Comparison of ENCODE assay signal across 8 cellular contexts in the genomic region with DNA sequence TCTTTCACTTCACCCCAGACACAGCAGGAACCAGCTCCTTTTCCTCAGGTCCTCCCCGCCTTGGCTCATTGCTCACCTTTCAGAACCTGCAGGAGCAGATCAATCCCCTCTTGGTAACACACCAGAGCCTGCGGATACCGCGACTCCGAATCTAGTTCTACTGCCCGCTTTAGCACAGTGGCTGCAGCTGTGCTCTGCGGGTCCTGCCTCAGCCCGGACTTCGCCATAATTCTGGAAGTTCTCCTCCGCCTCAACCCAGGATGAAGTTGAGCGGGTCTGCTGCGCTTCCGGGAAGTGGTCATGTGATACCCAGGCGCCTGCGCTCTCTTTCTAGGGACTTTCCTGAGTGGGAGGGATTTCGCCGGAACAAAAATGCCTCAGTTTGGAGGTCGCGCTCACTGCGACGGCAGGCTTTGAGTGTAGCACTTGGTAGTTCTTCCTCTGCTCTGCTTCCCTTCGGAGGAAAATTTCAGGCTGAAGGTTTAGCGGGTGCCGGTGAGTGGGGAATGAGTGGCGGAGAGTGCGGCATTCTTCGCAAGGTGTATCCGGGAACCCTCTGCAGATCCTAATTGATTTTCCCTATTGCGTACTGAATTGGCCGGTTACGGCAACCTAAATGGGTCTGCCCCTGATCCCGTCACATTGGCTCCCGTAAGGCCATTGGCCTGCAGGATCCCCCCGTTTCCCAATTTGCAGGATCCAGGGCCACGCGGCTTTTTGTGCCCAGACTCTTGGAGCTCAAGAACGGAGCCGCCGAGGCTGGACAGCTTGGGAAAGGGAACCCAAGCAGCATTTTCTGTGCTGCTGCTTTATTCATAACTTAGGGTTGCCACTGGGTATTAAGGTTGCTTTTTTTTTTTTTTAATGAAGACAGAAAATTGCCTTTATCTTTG. TPM values are rescaled to one million over a fixed set of nuclear protein-coding genes. Genes with fewer than 3 reads are reported as not detected.
DNase-seq lines count a peak whose midpoint lies in the region; ATAC-seq, FAIRE-seq and TF ChIP-seq lines count a peak whose summit lies in the region.

A gene (minus strand): TSS at position 304 of the 893 bp plus-strand sequence. CDS start 77 bp downstream, at position 227.
A gene (plus strand): TSS at position 430 of the 893 bp plus-strand sequence. CDS start 5,020 bp downstream, outside the sequence.

- WGBS in HUES64, result under 1% methylated on average over 39 of the region's 39 CpGs
- 0% methylated on average over 30 to 32 of the region's 39 CpGs for WGBS in mesodermal cell (ENCODE audit: insufficient coverage in 2 of 2), 2 experiments

- H3K4me3 ChIP-seq in HUES64 (ENCODE audit: low read length) (peak within 1 kb of the TSS; percentile 84), OCI-LY1 (ENCODE audit: low read depth, low read length, poor library complexity, severe bottlenecking) (peak within 1 kb of the TSS; percentile 99), mesodermal cell (ENCODE audit: extremely low read depth, insufficient read depth, low read length, poor library complexity, severe bottlenecking) (peak within 1 kb of the TSS; percentile 87)

- H3K27me3 Mint-ChIP-seq in Calu3 (ENCODE audit: unreplicated experiment), result no peaks in the 10 kb centered on the region

- TSS peak; percentile 72 for BruUV-seq in Calu3 (replicated peaks; lab: Mats Ljungman, UMichigan)

- H3K36me3 Mint-ChIP-seq in Calu3 (ENCODE audit: insufficient read depth, unreplicated experiment), result peaks cover 31% of the 10 kb centered on the region

- peak; percentile 93 for ATAC-seq in GM21447 (IDR thresholded peaks at IDR 0.05; ENCODE audit: unreplicated experiment)

- peak; percentile 87 for DNase-seq in Calu3
- DNase-seq in activated CD8-positive, alpha-beta memory T cell treated with anti-CD3 and anti-CD28 coated beads, Interleukin-2, amount 50 U/mL, for 4 hours, result peak; percentile 85
- DNase-seq in stimulated activated CD8-positive, alpha-beta memory T cell treated with anti-CD3 and anti-CD28 coated beads, Interleukin-15, amount 100 ng/mL, for 4 hours (ENCODE audit: low read depth in 2 of 2), result peak; percentile 76 to 83

- H3K27ac Mint-ChIP-seq in Calu3 (ENCODE audit: unreplicated experiment), result peak within 1 kb of the TSS; percentile 88

- H3K9me2 ChIP-seq in OCI-LY1 (ENCODE audit: low read depth, low read length), result no peaks in the 10 kb centered on the region

- peak within 1 kb of the TSS; percentile 55; the same call in 1 of the 2 replicates for H2AFZ ChIP-seq in OCI-LY1 (ENCODE audit: low read length)

- H3F3A ChIP-seq in OCI-LY1 (ENCODE audit: insufficient read depth, low read length), result no peaks in the 10 kb centered on the region

- H3K4me3 Mint-ChIP-seq in Calu3 (ENCODE audit: low read depth, unreplicated experiment), result peak within 1 kb of the TSS; percentile 89

- H3K4me1 Mint-ChIP-seq in Calu3 (ENCODE audit: low read depth, unreplicated experiment), result peaks cover 44% of the 10 kb centered on the region

- H3K9ac ChIP-seq in HUES64 (ENCODE audit: low read depth, low read length) (peak within 1 kb of the TSS; percentile 93), OCI-LY1 (ENCODE audit: low read length) (peak within 1 kb of the TSS; percentile 98)

- H3K27me3 ChIP-seq in HUES64 (ENCODE audit: insufficient read depth, low read length), result no peaks in the 10 kb centered on the region
- H3K27me3 ChIP-seq in OCI-LY1 (ENCODE audit: insufficient read depth, low read length), result no peaks in the 10 kb centered on the region

- peaks cover under 1% of the 10 kb centered on the region; the same call in 1 of the 2 replicates for H3K36me3 ChIP-seq in HUES64 (ENCODE audit: insufficient read depth, low read length)
- H3K36me3 ChIP-seq in OCI-LY1 (ENCODE audit: insufficient read depth, low read length), result 0 out of 2 replicates have a peak, but pooled peaks cover 7% of the 10 kb centered on the region
- H3K36me3 ChIP-seq in mesodermal cell (ENCODE audit: control insufficient read depth, insufficient read depth, low read length), result peaks cover 5% of the 10 kb centered on the region

- H3K4me1 ChIP-seq in HUES64 (ENCODE audit: insufficient read depth, low read length), result peaks cover 4% of the 10 kb centered on the region; the same call in 1 of the 2 replicates
- H3K4me1 ChIP-seq in OCI-LY1 (ENCODE audit: insufficient read depth, low read length, severe bottlenecking), result peaks cover 32% of the 10 kb centered on the region
- peaks cover 7% of the 10 kb centered on the region for H3K4me1 ChIP-seq in mesodermal cell (ENCODE audit: control insufficient read depth, insufficient read depth, low read length, poor library complexity, severe bottlenecking)

- FAIRE-seq in endometrium (lab: Jason Lieb, UNC), result peak; percentile 83

- H3K27ac ChIP-seq in HUES64 (ENCODE audit: low read depth, low read length) (peak within 1 kb of the TSS; percentile 88), OCI-LY1 (ENCODE audit: low read depth, low read length, poor library complexity, severe bottlenecking) (peak within 1 kb of the TSS; percentile 51), mesodermal cell (ENCODE audit: low read depth, low read length, severe bottlenecking) (peak within 1 kb of the TSS; percentile 78)

- H3K79me2 ChIP-seq in OCI-LY1 (ENCODE audit: insufficient read depth, low read length), result peaks cover 53% of the 10 kb centered on the region

- H3K9me3 Mint-ChIP-seq in Calu3 (ENCODE audit: low read depth, unreplicated experiment), result no peaks in the 10 kb centered on the region

- H3K9me3 ChIP-seq in HUES64 (ENCODE audit: insufficient read depth, low read depth, low read length) (no peaks in the 10 kb centered on the region), OCI-LY1 (ENCODE audit: low read length) (no peaks in the 10 kb centered on the region), mesodermal cell (ENCODE audit: control insufficient read depth, low read length) (no peaks in the 10 kb centered on the region)

- intact Hi-C loops in Calu3 (cut with micrococcal nuclease; ENCODE audit: unreplicated experiment), result loop anchor here (2.0 to 5.0 kb wide), 2 partner anchors 156 to 306 kb away; a partner anchor contains a TSS

- no peaks in the 10 kb centered on the region; the same call in 1 of the 2 replicates for H4K20me1 ChIP-seq in OCI-LY1 (ENCODE audit: insufficient read depth, low read length)

- peak within 1 kb of the TSS; percentile 99 for H3K4me2 ChIP-seq in OCI-LY1 (ENCODE audit: low read length)

- TF ChIP-seq CTCF in Calu3 (IDR thresholded peaks at IDR 0.05; ENCODE audit: unreplicated experiment) (no peak), OCI-LY1 (IDR thresholded peaks at IDR 0.05; ENCODE audit: low read length) (no peak)

- CTCF ChIA-PET in Calu3 (lab: Charles Lee), result interaction anchor here (0.9 kb wide), 1 partner anchor 11 kb away, joined by 3 read pairs; no protein-coding TSS in a partner anchor

RNA-seq across cellular contexts. Expression of the first gene that starts in this region (rescaled TPM):
- 28.6 and 29.9 TPM in 2 replicates for total RNA-seq in Calu3 (2022)
- polyA plus RNA-seq in HUES64 (2013, experiment 1 of 2), result 33.8 TPM
- 44.8 TPM for polyA plus RNA-seq in HUES64 (2013, experiment 2 of 2)
- 31.8 TPM for polyA plus RNA-seq in mesodermal cell (2013, experiment 1 of 2)
- 41.1 TPM for polyA plus RNA-seq in mesodermal cell (2013, experiment 2 of 2)

RNA-seq across cellular contexts. Expression of the second gene that starts in this region (rescaled TPM):
- 38.8 and 39.0 TPM in 2 replicates for total RNA-seq in Calu3 (2022)
- 41.6 TPM for polyA plus RNA-seq in HUES64 (2013, experiment 1 of 2)
- 46.2 TPM for polyA plus RNA-seq in HUES64 (2013, experiment 2 of 2)
- polyA plus RNA-seq in mesodermal cell (2013, experiment 1 of 2), result 40.2 TPM
- 46.4 TPM for polyA plus RNA-seq in mesodermal cell (2013, experiment 2 of 2)

Comparison
In these comparisons a context has a peak if more than half of its experiments do, and no peak if none do; other contexts are left out.
1. Peak in every context shown above with its lines: DNase-seq, ATAC-seq, H3K4me3 ChIP-seq and H3K27ac ChIP-seq.